20 cellular contexts compared by ENCODE assay signal in the genomic region with DNA sequence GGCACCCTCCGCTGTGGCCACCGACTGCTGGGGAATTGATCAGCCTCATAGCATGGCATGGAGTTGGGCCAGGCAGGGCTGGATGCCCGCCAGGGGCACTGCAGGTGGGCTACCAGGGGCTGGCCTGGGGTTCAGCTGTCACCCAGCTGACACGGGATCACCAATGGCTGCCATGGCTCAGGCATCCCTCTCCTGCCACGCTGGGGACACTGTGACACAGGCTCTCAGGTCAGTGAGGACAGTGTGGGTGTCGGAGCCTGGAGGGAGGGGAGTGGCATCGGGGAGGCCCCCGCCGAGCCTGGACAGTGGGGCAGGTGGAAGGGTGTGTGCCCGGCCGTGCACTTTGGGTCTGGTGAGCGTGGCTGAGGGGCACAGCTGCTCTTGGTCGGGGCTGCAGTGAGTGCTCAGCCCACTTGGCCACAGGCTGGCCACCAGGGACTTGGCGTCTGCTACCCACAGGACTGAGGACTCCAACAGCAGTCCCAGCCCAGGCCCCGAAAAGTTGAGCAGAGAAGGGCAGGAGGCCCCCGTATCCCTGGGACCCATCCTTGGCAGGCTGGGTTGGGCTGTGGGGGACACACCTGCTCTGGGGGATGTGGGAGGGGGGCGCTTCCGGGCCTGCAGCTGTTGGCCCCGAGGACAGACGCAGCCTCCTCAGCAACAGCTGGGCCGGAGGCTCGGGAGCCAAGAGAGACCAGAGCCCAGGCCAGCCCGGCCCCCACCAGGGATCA. TPM values are rescaled to one million over a fixed set of nuclear protein-coding genes. Genes with fewer than 3 reads are reported as not detected.
DNase-seq lines count a peak whose midpoint lies in the region; TF ChIP-seq lines count a peak whose summit lies in the region.
"Had no signal": no experiment of that assay in that cellular context is flagged by ENCODE, and none has a peak within 500 bp of the region (broad histone marks: within the 10 kb centered on the region; RNA-seq: fewer than 3 reads in every experiment).

No MANE protein-coding gene starts in this region.

- H2BK5ac ChIP-seq in neuronal stem cell (ENCODE audit: low read length), result peak overlapping the region; percentile 88

- peak overlapping the region; percentile 99 for H2BK12ac ChIP-seq in neuronal stem cell (ENCODE audit: low read length)

- H3K79me1 ChIP-seq in neuronal stem cell (ENCODE audit: low read depth, low read length), result peaks cover 3% of the 10 kb centered on the region

- peaks cover 6 to 8% of the 10 kb centered on the region in 2 donors for H3K9me3 ChIP-seq in neuronal stem cell (replicated peaks in 1 of 2; ENCODE audit: control insufficient read depth in 2 of 2, insufficient read depth in 1 of 2, low read depth in 1 of 2, low read length in 2 of 2)

- peak overlapping the region; percentile 94 for H3K14ac ChIP-seq in neuronal stem cell (ENCODE audit: low read length)

- peak overlapping the region; percentile 87 for H2BK120ac ChIP-seq in neuronal stem cell (ENCODE audit: low read depth, low read length)

- peak overlapping the region; percentile 17 for H3K23ac ChIP-seq in neuronal stem cell (ENCODE audit: low read depth, low read length, poor library complexity)

- peak overlapping the region; percentile 97 for H2BK15ac ChIP-seq in neuronal stem cell (ENCODE audit: low read length)

- no peak overlapping the region for H2AFZ ChIP-seq in neuronal stem cell (ENCODE audit: low read length)

- H3K27ac ChIP-seq in dorsolateral prefrontal cortex (peak overlapping the region in 33 of 59 donors; percentile 1 to 77 (median 46)), neuronal stem cell (replicated peaks; ENCODE audit: low read length) (no peak overlapping the region)
- H3K27ac ChIP-seq: C4-2B, KMS-11 had no signal

- H3K18ac ChIP-seq in neuronal stem cell (ENCODE audit: low read length), result peak overlapping the region; percentile 83

- intact Hi-C loops in dorsolateral prefrontal cortex (cut with DNase I), result no loop called here

- H3K9ac ChIP-seq in neuronal stem cell (ENCODE audit: low read depth, low read length, poor library complexity), result no peak overlapping the region
- H3K9ac ChIP-seq: KMS-11 had no signal

- no CpG with 5 or more reads among the region's 23 CpGs for WGBS in neuronal stem cell (ENCODE audit: extremely low coverage in 2 of 2, insufficient read length in 2 of 2, insufficient replicate concordance in 1 of 2), 2 donors

- no peak overlapping the region for H4K8ac ChIP-seq in neuronal stem cell (ENCODE audit: low read depth, low read length)

- H3K27me3 ChIP-seq in dorsolateral prefrontal cortex, result peaks cover 0 to 9% (median 0%) of the 10 kb centered on the region in 45 donors
- peaks cover 0 to 25% (median 1%) of the 10 kb centered on the region in 3 experiments for H3K27me3 ChIP-seq in neuronal stem cell (ENCODE audit: control insufficient read depth in 3 of 3, insufficient read depth in 3 of 3, low read depth in 1 of 3, low read length in 3 of 3)

- DNase-seq in NCI-H1092 treated with DMSO at 0.1 percent for 48 hours (lab: John Stamatoyannopoulos, UW) (peak; percentile 21), NCI-H1092 (lab: John Stamatoyannopoulos, UW) (no peak), LHCN-M2 (ENCODE audit: low read depth) (peak; percentile 77), dorsolateral prefrontal cortex (no peak), neuronal stem cell (ENCODE audit: low spot score) (no peak), NCI-H1417 treated with DMSO at 0.1 percent for 48 hours (lab: John Stamatoyannopoulos, UW) (no peak), HK-2 (ENCODE audit: unreplicated experiment) (no peak), HCEC 1CT (no peak)
- DNase-seq: 8988T; CD8-positive, alpha-beta memory T cell; GOT3; IMR-90; NCI-H187 treated with DMSO at 0.1 percent for 48 hours; NCI-H226; NCI-H524 treated with DMSO at 0.1 percent for 48 hours; PC-3; SHP77 treated with DMSO at 0.1 percent for 48 hours had no signal

- H3K4me3 ChIP-seq in dorsolateral prefrontal cortex (no peak overlapping the region), neuronal stem cell (ENCODE audit: low read length in 2 of 2) (no peak overlapping the region)

- peak overlapping the region; percentile 98 for H2AK5ac ChIP-seq in neuronal stem cell (ENCODE audit: low read depth, low read length)

- H4K91ac ChIP-seq in neuronal stem cell (ENCODE audit: low read depth, low read length, poor library complexity), result no peak overlapping the region

- no peak for TF ChIP-seq CTCF in dorsolateral prefrontal cortex (IDR thresholded peaks at IDR 0.05 in 54 of 56, conservative IDR thresholded peaks at IDR 0.05 in 2 of 56; ENCODE audit: low read depth in 1 of 56, partially characterized antibody in 56 of 56)

- H3K4me1 ChIP-seq in neuronal stem cell (ENCODE audit: control insufficient read depth in 2 of 2, insufficient read depth in 1 of 2, low read depth in 1 of 2, low read length in 2 of 2), result peaks cover 14 to 16% of the 10 kb centered on the region in 2 donors

- H3K36me3 ChIP-seq in neuronal stem cell (replicated peaks in 1 of 2; ENCODE audit: control insufficient read depth in 2 of 2, insufficient read depth in 2 of 2, low read length in 2 of 2), result no peaks in the 10 kb centered on the region

- H3K4ac ChIP-seq in neuronal stem cell (ENCODE audit: low read length), result no peak overlapping the region

- H3K4me2 ChIP-seq in neuronal stem cell (ENCODE audit: insufficient read depth, low read length, poor library complexity, severe bottlenecking), result no peak overlapping the region
- H3K4me2 ChIP-seq: KMS-11 had no signal

RNA-seq across cellular contexts. Expression of gene SSTR5, which starts 19.6 kb away (rescaled TPM):
- total RNA-seq in LHCN-M2 (2014; rRNA removed) (0.64 and 0.98 TPM in 2 replicates), dorsolateral prefrontal cortex (under 1 TPM in 8 of 120 experiments, not detected in 112; 0.37 to 0.67 (median 0.44) TPM)
- 0.12 TPM for polyA plus RNA-seq in LHCN-M2 (2012)
- polyA plus RNA-seq in neuronal stem cell (2013, experiment 1 of 2), result not detected
- polyA plus RNA-seq in neuronal stem cell (2013, experiment 2 of 2), result not detected
- total RNA-seq: CD8-positive, alpha-beta memory T cell; IMR-90; RPMI7951 had no signal
- polyA plus RNA-seq: CD8-positive, alpha-beta memory T cell; IMR-90 had no signal

RNA-seq across cellular contexts. Expression of gene C1QTNF8, which starts 43.1 kb away (rescaled TPM):
- not detected in 2 replicates for total RNA-seq in LHCN-M2 (2014; rRNA removed)
- polyA plus RNA-seq in LHCN-M2 (2012), result not detected
- total RNA-seq in dorsolateral prefrontal cortex, result under 1 TPM in 12 of 120 experiments, not detected in 108; 0.27 to 0.98 (median 0.49) TPM
- polyA plus RNA-seq in neuronal stem cell (2013, experiment 1 of 2), result not detected
- polyA plus RNA-seq in neuronal stem cell (2013, experiment 2 of 2), result not detected
- total RNA-seq: CD8-positive, alpha-beta memory T cell; IMR-90; PC-3; RPMI7951 had no signal
- polyA plus RNA-seq: CD8-positive, alpha-beta memory T cell; IMR-90 had no signal

Comparison
In these comparisons a context has a peak if more than half of its experiments do, and no peak if none do; other contexts are left out.
1. DNase-seq: peak in NCI-H1092 treated with DMSO at 0.1 percent for 48 hours (single experiment) and LHCN-M2 (single experiment); none in NCI-H1092 (single experiment), dorsolateral prefrontal cortex (0 of 10), neuronal stem cell (single experiment), NCI-H1417 treated with DMSO at 0.1 percent for 48 hours (single experiment), HK-2 (single experiment) and HCEC 1CT (single experiment).